In genomic region chr15:69734699-69735098, GRCh38 we compare ENCODE assay signal across 19 cellular contexts.
A peak's percentile ranks its signal among the peaks of the same experiment; 100 is the strongest.
DNase-seq lines count a peak whose midpoint lies in the region; ATAC-seq and TF ChIP-seq lines count a peak whose summit lies in the region.
"Had no signal": no experiment of that assay in that cellular context is flagged by ENCODE, and none has a peak within 500 bp of the region (broad histone marks: within the 10 kb centered on the region; RNA-seq: fewer than 3 reads in every experiment).

No MANE protein-coding gene starts in this region.

- H3K4me1 ChIP-seq in BE2C (peaks cover 4% of the 10 kb centered on the region; the same call in 1 of the 2 replicates), endodermal cell (ENCODE audit: control insufficient read depth, insufficient read depth, low read length) (no peaks in the 10 kb centered on the region)
- H3K4me1 ChIP-seq: uterus had no signal

- no peak overlapping the region for H3K4me3 Mint-ChIP-seq in endodermal cell
- H3K4me3 Mint-ChIP-seq: activated naive CD8-positive, alpha-beta T cell treated with anti-CD3 and anti-CD28 coated beads, Interleukin-2, amount 50 U/mL, for 24 hours; dendritic cell treated with granulocyte-macrophage colony-stimulating factor and Interleukin-4, amounts not matched to agents 40 ng/mL and 50 ng/mL, for 4 days had no signal

- peaks cover 18% of the 10 kb centered on the region for H3K4me1 Mint-ChIP-seq in endodermal cell
- H3K4me1 Mint-ChIP-seq: activated naive CD8-positive, alpha-beta T cell treated with anti-CD3 and anti-CD28 coated beads, Interleukin-2, amount 50 U/mL, for 24 hours had no signal

- H3K27ac ChIP-seq in endodermal cell (ENCODE audit: low read depth, low read length): peak overlapping the region; percentile 72
- H3K27ac ChIP-seq: heart left ventricle, uterus had no signal

- DNase-seq in BE2C (peak; percentile 33), HT-29 (ENCODE audit: low spot score) (peak; percentile 22), endodermal cell (no peak), omental fat pad (ENCODE audit: low spot score) (no peak), DMS79 (lab: John Stamatoyannopoulos, UW) (no peak), iPS-NIHi11 (ENCODE audit: low spot score) (no peak)
- DNase-seq: activated CD4-positive, alpha-beta T cell treated with anti-CD3 and anti-CD28 coated beads, Interleukin-2, amount 50 U/mL, for 4 hours; activated effector memory CD4-positive, alpha-beta T cell treated with Interleukin-2 at 50 U/mL for 16 hours; activated naive CD8-positive, alpha-beta T cell treated with anti-CD3 and anti-CD28 coated beads, Interleukin-2, amount 50 U/mL, for 24 hours; DMS79 treated with DMSO at 0.1 percent for 48 hours; GOT3; heart left ventricle; left colon; NCI-H2029; NCI-H510A; uterus had no signal

- no peak for TF ChIP-seq CTCF in BE2C (IDR thresholded peaks at IDR 0.05; ENCODE audit: low read depth, low read length)
- no peak for TF ChIP-seq CTCF in endodermal cell (conservative IDR thresholded peaks at IDR 0.05)
- TF ChIP-seq CTCF in omental fat pad (IDR thresholded peaks at IDR 0.05): no peak

- H3K4me3 ChIP-seq in BE2C (ENCODE audit: low read depth, low read length): peak overlapping the region; percentile 12
- no peak overlapping the region for H3K4me3 ChIP-seq in endodermal cell (ENCODE audit: low read length)
- H3K4me3 ChIP-seq: heart left ventricle, uterus had no signal

- H3K27me3 Mint-ChIP-seq in endodermal cell (ENCODE audit: insufficient read depth): peaks cover 4% of the 10 kb centered on the region

- no peaks in the 10 kb centered on the region for H3K27me3 ChIP-seq in BE2C
- H3K27me3 ChIP-seq in endodermal cell (ENCODE audit: control insufficient read depth, insufficient read depth, low read length, poor library complexity, severe bottlenecking): no peaks in the 10 kb centered on the region
- H3K27me3 ChIP-seq: uterus had no signal

- H3K36me3 ChIP-seq in BE2C: no peaks in the 10 kb centered on the region
- H3K36me3 ChIP-seq in endodermal cell (ENCODE audit: control insufficient read depth, insufficient read depth, low read length): no peaks in the 10 kb centered on the region
- H3K36me3 ChIP-seq: heart left ventricle, uterus had no signal

- H3K27ac Mint-ChIP-seq in endodermal cell: no peak overlapping the region
- H3K27ac Mint-ChIP-seq: activated naive CD8-positive, alpha-beta T cell treated with anti-CD3 and anti-CD28 coated beads, Interleukin-2, amount 50 U/mL, for 24 hours; dendritic cell treated with granulocyte-macrophage colony-stimulating factor and Interleukin-4, amounts not matched to agents 40 ng/mL and 50 ng/mL, for 4 days had no signal

- H3K36me3 Mint-ChIP-seq in endodermal cell (ENCODE audit: low read depth): no peaks in the 10 kb centered on the region

- H3K9me3 ChIP-seq in BE2C (no peaks in the 10 kb centered on the region; the same call in 1 of the 2 replicates), endodermal cell (ENCODE audit: control insufficient read depth, low read length) (no peaks in the 10 kb centered on the region)
- H3K9me3 ChIP-seq: uterus had no signal

- H3K9me3 Mint-ChIP-seq in endodermal cell: peaks cover 6% of the 10 kb centered on the region
- H3K9me3 Mint-ChIP-seq: activated naive CD8-positive, alpha-beta T cell treated with anti-CD3 and anti-CD28 coated beads, Interleukin-2, amount 50 U/mL, for 24 hours; dendritic cell treated with granulocyte-macrophage colony-stimulating factor and Interleukin-4, amounts not matched to agents 40 ng/mL and 50 ng/mL, for 4 days had no signal

- H3K9ac ChIP-seq in endodermal cell (ENCODE audit: extremely low read depth, low read length, poor library complexity, severe bottlenecking): no peak overlapping the region

- 90 to 92% methylated on average over 3 to 5 of the region's 5 CpGs for WGBS in endodermal cell (ENCODE audit: insufficient coverage in 1 of 2, insufficient read length in 1 of 2), 2 experiments

- peak; percentile 44 for ATAC-seq in omental fat pad (ENCODE audit: low FRiP score)
- no peak for ATAC-seq in activated CD4-positive, CD25-positive, alpha-beta regulatory T cell treated with anti-CD3 and anti-CD28 coated beads, Interleukin-2, amount 50 U/mL, for 24 hours
- ATAC-seq: activated naive CD8-positive, alpha-beta T cell treated with anti-CD3 and anti-CD28 coated beads, Interleukin-2, amount 50 U/mL, for 24 hours; heart left ventricle; HepG2; left colon had no signal

Comparison
In these comparisons a context has a peak if more than half of its experiments do, and no peak if none do; other contexts are left out.
1. DNase-seq: peak in BE2C (single experiment) and HT-29 (single experiment); none in endodermal cell (single experiment), omental fat pad (single experiment), DMS79 (single experiment) and iPS-NIHi11 (single experiment).